Comparison of ENCODE assay signal across 2 cellular contexts in genomic region chr9:34387239-34387638, GRCh38.
TF ChIP-seq lines count a peak whose summit lies in the region.

No MANE protein-coding gene starts in this region.

TF ChIP-seq in K562, 482 proteins besides CTCF, POLR2A, EP300 and RAD21:
- TF ChIP-seq MAFK (IDR thresholded peaks at IDR 0.05; ENCODE audit: low read length) (peak; percentile 26; the same call in 1 of the 2 replicates), EGR1 (conservative IDR thresholded peaks at IDR 0.05) (peak; percentile 56), NFE2L1 (tag; IDR thresholded peaks at IDR 0.05; ENCODE audit: borderline replicate concordance, low read depth) (peak; percentile 48), ZBTB34 (CRISPR knock-in tag; IDR thresholded peaks at IDR 0.05) (no peak), ZNF316 (IDR thresholded peaks at IDR 0.05) (peak; percentile 64), SUPT5H (IDR thresholded peaks at IDR 0.05) (no peak), MAFG (tag; conservative IDR thresholded peaks at IDR 0.05) (peak; percentile 79), NFE2 (IDR thresholded peaks at IDR 0.05; ENCODE audit: low read depth) (peak; percentile 77), C11orf30 (IDR thresholded peaks at IDR 0.05; ENCODE audit: low read depth) (peak; percentile 57; the same call in 1 of the 2 replicates), MAFF (IDR thresholded peaks at IDR 0.05; ENCODE audit: low read length) (peak; percentile 42; the same call in 1 of the 2 replicates), SRSF9 (IDR thresholded peaks at IDR 0.05; ENCODE audit: borderline replicate concordance, low read depth, low read length) (no peak)

TF ChIP-seq in HepG2, 621 proteins besides CTCF, POLR2A, EP300 and RAD21:
- TF ChIP-seq IRF9 (CRISPR knock-in tag; IDR thresholded peaks at IDR 0.05; ENCODE audit: borderline replicate concordance) (no peak), MXD4 (CRISPR knock-in tag; IDR thresholded peaks at IDR 0.05) (no peak), MAFK (conservative IDR thresholded peaks at IDR 0.05 in 1 of 2, IDR thresholded peaks at IDR 0.05 in 1 of 2; ENCODE audit: low read length in 2 of 2) (0 out of 4 replicates have a peak, but pooled peaks of 1 of the 2 experiments have one; percentile 16), PRDM4 (CRISPR knock-in tag; IDR thresholded peaks at IDR 0.05; ENCODE audit: borderline replicate concordance) (no peak), BATF2 (CRISPR knock-in tag; IDR thresholded peaks at IDR 0.05) (no peak), NFE2L2 (IDR thresholded peaks at IDR 0.05; ENCODE audit: low read length) (peak; percentile 76)
- TF ChIP-seq, protein P1, sequence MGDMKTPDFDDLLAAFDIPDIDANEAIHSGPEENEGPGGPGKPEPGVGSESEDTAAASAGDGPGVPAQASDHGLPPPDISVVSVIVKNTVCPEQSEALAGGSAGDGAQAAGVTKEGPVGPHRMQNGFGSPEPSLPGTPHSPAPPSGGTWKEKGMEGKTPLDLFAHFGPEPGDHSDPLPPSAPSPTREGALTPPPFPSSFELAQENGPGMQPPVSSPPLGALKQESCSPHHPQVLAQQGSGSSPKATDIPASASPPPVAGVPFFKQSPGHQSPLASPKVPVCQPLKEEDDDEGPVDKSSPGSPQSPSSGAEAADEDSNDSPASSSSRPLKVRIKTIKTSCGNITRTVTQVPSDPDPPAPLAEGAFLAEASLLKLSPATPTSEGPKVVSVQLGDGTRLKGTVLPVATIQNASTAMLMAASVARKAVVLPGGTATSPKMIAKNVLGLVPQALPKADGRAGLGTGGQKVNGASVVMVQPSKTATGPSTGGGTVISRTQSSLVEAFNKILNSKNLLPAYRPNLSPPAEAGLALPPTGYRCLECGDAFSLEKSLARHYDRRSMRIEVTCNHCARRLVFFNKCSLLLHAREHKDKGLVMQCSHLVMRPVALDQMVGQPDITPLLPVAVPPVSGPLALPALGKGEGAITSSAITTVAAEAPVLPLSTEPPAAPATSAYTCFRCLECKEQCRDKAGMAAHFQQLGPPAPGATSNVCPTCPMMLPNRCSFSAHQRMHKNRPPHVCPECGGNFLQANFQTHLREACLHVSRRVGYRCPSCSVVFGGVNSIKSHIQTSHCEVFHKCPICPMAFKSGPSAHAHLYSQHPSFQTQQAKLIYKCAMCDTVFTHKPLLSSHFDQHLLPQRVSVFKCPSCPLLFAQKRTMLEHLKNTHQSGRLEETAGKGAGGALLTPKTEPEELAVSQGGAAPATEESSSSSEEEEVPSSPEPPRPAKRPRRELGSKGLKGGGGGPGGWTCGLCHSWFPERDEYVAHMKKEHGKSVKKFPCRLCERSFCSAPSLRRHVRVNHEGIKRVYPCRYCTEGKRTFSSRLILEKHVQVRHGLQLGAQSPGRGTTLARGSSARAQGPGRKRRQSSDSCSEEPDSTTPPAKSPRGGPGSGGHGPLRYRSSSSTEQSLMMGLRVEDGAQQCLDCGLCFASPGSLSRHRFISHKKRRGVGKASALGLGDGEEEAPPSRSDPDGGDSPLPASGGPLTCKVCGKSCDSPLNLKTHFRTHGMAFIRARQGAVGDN (CRISPR knock-in tag; IDR thresholded peaks at IDR 0.05), result no peak
